28 cellular contexts compared by ENCODE assay signal in genomic region chr15:66929843-66930242, GRCh38.
"Had no signal": no experiment of that assay in that cellular context is flagged by ENCODE, and none has a peak within 500 bp of the region (broad histone marks: within the 10 kb centered on the region; RNA-seq: fewer than 3 reads in every experiment).

No MANE protein-coding gene starts in this region.

- H3K9me3 Mint-ChIP-seq: immature natural killer cell had no signal

- H3K27ac Mint-ChIP-seq: immature natural killer cell; stimulated activated naive CD8-positive, alpha-beta T cell treated with anti-CD3 and anti-CD28 coated beads, Interleukin-15, amount 100 ng/mL, for 72 hours had no signal

- H3K4me3 ChIP-seq: coronary artery, esophagus muscularis mucosa, gastroesophageal sphincter, heart right ventricle, ovary, right lobe of liver, suprapubic skin, transverse colon, upper lobe of right lung, uterus had no signal

- H3K36me3 ChIP-seq: esophagus muscularis mucosa, gastroesophageal sphincter, heart right ventricle, ovary, right lobe of liver, suprapubic skin, transverse colon, upper lobe of right lung, uterus had no signal

- H3K36me3 Mint-ChIP-seq: immature natural killer cell had no signal

- ATAC-seq: foreskin keratinocyte; gastroesophageal sphincter; heart right ventricle; left lobe of liver; naive thymus-derived CD8-positive, alpha-beta T cell; right lobe of liver; stimulated activated naive CD8-positive, alpha-beta T cell treated with anti-CD3 and anti-CD28 coated beads, Interleukin-15, amount 100 ng/mL, for 72 hours; upper lobe of right lung had no signal

- H3K4me3 Mint-ChIP-seq: immature natural killer cell; naive thymus-derived CD8-positive, alpha-beta T cell; stimulated activated naive CD8-positive, alpha-beta T cell treated with anti-CD3 and anti-CD28 coated beads, Interleukin-15, amount 100 ng/mL, for 72 hours had no signal

- H3K27ac ChIP-seq: coronary artery, esophagus muscularis mucosa, foreskin keratinocyte, gastroesophageal sphincter, ovary, right lobe of liver, suprapubic skin, upper lobe of right lung, uterus had no signal

- H3K4me1 Mint-ChIP-seq: immature natural killer cell; naive thymus-derived CD8-positive, alpha-beta T cell; stimulated activated naive CD8-positive, alpha-beta T cell treated with anti-CD3 and anti-CD28 coated beads, Interleukin-15, amount 100 ng/mL, for 72 hours had no signal

- DNase-seq: dermis blood vessel endothelial cell; effector memory CD4-positive, alpha-beta T cell; foreskin keratinocyte; heart right ventricle; hippocampal formation; immature natural killer cell; kidney glomerular epithelial cell; mesenchymal stem cell; midbrain; naive thymus-derived CD8-positive, alpha-beta T cell; occipital lobe; ovary; small intestine; stimulated activated CD4-positive, alpha-beta T cell treated with anti-CD3 and anti-CD28 coated beads, Interleukin-12 subunit alpha, Interleukin-12 subunit beta, amount 100 ng/mL, for 4 hours; stimulated activated CD4-positive, alpha-beta T cell treated with anti-CD3 and anti-CD28 coated beads, Interleukin-1b, Interleukin-23, amount 100 ng/mL, for 48 hours; stimulated activated CD4-positive, alpha-beta T cell treated with anti-CD3 and anti-CD28 coated beads, Interleukin-4, amount 100 ng/mL, for 1 hour; stimulated activated CD8-positive, alpha-beta memory T cell treated with anti-CD3 and anti-CD28 coated beads, Interleukin-4, amount 100 ng/mL, for 48 hours; stimulated activated naive CD4-positive, alpha-beta T cell; stimulated activated naive CD8-positive, alpha-beta T cell treated with anti-CD3 and anti-CD28 coated beads, Interleukin-15, amount 100 ng/mL, for 72 hours; transverse colon; upper lobe of right lung; uterus had no signal

- H3K9me3 ChIP-seq: esophagus muscularis mucosa, ovary, right lobe of liver, suprapubic skin, transverse colon, upper lobe of right lung, uterus had no signal

- H3K27me3 ChIP-seq: esophagus muscularis mucosa, foreskin keratinocyte, gastroesophageal sphincter, heart right ventricle, ovary, right lobe of liver, suprapubic skin, transverse colon, upper lobe of right lung, uterus had no signal
